ENCODE assay signal across 1 cellular context in genomic region chr4:26830016-26830415, GRCh38.
TF ChIP-seq lines count a peak whose summit lies in the region.

No MANE protein-coding gene starts in this region.

TF ChIP-seq in GM23338, 12 proteins besides CTCF, POLR2A, EP300 and RAD21 (continued from another document):
- TF ChIP-seq, protein P1, sequence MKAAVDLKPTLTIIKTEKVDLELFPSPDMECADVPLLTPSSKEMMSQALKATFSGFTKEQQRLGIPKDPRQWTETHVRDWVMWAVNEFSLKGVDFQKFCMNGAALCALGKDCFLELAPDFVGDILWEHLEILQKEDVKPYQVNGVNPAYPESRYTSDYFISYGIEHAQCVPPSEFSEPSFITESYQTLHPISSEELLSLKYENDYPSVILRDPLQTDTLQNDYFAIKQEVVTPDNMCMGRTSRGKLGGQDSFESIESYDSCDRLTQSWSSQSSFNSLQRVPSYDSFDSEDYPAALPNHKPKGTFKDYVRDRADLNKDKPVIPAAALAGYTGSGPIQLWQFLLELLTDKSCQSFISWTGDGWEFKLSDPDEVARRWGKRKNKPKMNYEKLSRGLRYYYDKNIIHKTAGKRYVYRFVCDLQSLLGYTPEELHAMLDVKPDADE (IDR thresholded peaks at IDR 0.05), result no peak
- TF ChIP-seq EZH2 (IDR thresholded peaks at IDR 0.05; ENCODE audit: low read depth, unreplicated experiment) (no peak), ZNF462 (CRISPR knock-in tag; IDR thresholded peaks at IDR 0.05) (no peak)
